1 cellular context compared by ENCODE assay signal in genomic region chr19:1672038-1672768, GRCh38.
TF ChIP-seq lines count a peak whose summit lies in the region.

No MANE protein-coding gene starts in this region.

TF ChIP-seq in H1, 55 proteins besides CTCF, POLR2A, EP300 and RAD21 (continued from another document):
- TF ChIP-seq E2F6 (IDR thresholded peaks at IDR 0.05) (peak; percentile 70), POU5F1 (IDR thresholded peaks at IDR 0.05; ENCODE audit: low read depth, low read length) (no peak), KDM4A (IDR thresholded peaks at IDR 0.05; ENCODE audit: low read depth, low read length, severe bottlenecking) (peak; percentile 37), MAX (IDR thresholded peaks at IDR 0.05) (peak; percentile 87), ATF3 (IDR thresholded peaks at IDR 0.05; ENCODE audit: insufficient read depth, low read depth, low read length) (0 out of 2 replicates have a peak, but pooled peaks have one; percentile 12), USF2 (IDR thresholded peaks at IDR 0.05; ENCODE audit: low read length) (0 out of 2 replicates have a peak, but pooled peaks have one; percentile 11), SIN3A (conservative IDR thresholded peaks at IDR 0.05 in 1 of 2, IDR thresholded peaks at IDR 0.05 in 1 of 2; ENCODE audit: low read depth in 1 of 2, low read length in 2 of 2) (peak in 1 of 2 experiments; percentile 42; a peak in 1 of 4 replicates)
